32 cellular contexts compared by ENCODE assay signal in the genomic region with DNA sequence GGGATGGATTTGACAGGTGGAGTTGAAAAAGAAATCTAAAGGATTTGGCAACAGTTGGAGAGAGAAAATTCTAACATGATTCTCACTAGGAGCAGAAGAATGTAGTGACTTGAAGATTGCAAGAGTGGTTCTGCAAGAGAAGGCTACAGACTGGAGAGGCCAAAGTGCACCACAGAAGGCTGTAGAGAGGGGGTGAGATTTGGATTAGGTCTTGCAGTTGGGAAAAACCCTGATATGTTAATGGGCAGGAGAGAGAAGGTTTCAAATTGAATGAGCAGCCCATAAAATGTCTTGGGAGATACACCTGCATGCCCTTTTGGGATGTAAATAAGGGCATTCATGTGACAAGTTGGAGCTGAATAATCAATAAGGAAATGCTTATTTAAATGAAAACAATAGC. TPM values are rescaled to one million over a fixed set of nuclear protein-coding genes. Genes with fewer than 3 reads are reported as not detected.
DNase-seq lines count a peak whose midpoint lies in the region; ATAC-seq and TF ChIP-seq lines count a peak whose summit lies in the region.
"Had no signal": no experiment of that assay in that cellular context is flagged by ENCODE, and none has a peak within 500 bp of the region (broad histone marks: within the 10 kb centered on the region; RNA-seq: fewer than 3 reads in every experiment).

No MANE protein-coding gene starts in this region.

- H3K27ac ChIP-seq in left ventricle myocardium inferior (replicated peaks): no peak overlapping the region
- H3K27ac ChIP-seq: 22Rv1, BLaER1, SJCRH30 had no signal

- intact Hi-C loops in left ventricle myocardium inferior (cut with micrococcal nuclease): no loop called here

- peaks cover 21% of the 10 kb centered on the region for H3K4me1 Mint-ChIP-seq in WTC11
- H3K4me1 Mint-ChIP-seq: CD4-positive, CD25-positive, alpha-beta regulatory T cell; T-helper 17 cell had no signal

- H3K27me3 ChIP-seq in H7 (ENCODE audit: control insufficient read depth, insufficient read depth, low read length) (no peaks in the 10 kb centered on the region), left ventricle myocardium inferior (ENCODE audit: low read depth) (no peaks in the 10 kb centered on the region)
- H3K27me3 ChIP-seq: SJCRH30 had no signal

- no peaks in the 10 kb centered on the region for H3K27me3 Mint-ChIP-seq in WTC11 (ENCODE audit: low read depth)
- H3K27me3 Mint-ChIP-seq: CD4-positive, CD25-positive, alpha-beta regulatory T cell; T-helper 17 cell had no signal

- peaks cover 4% of the 10 kb centered on the region for H3K36me3 Mint-ChIP-seq in WTC11
- H3K36me3 Mint-ChIP-seq: CD4-positive, CD25-positive, alpha-beta regulatory T cell had no signal

- peak overlapping the region; percentile 24; the same call in 1 of the 2 replicates for H3K4me3 Mint-ChIP-seq in WTC11
- H3K4me3 Mint-ChIP-seq: CD4-positive, CD25-positive, alpha-beta regulatory T cell; T-helper 17 cell had no signal

- peak; percentile 23 for DNase-seq in GM10248 (ENCODE audit: extremely low spot score)
- peak; percentile 36 for DNase-seq in H7
- no peak for DNase-seq in WTC11 (ENCODE audit: low spot score)
- no peak for DNase-seq in left ventricle myocardium inferior
- DNase-seq in AG08395 (ENCODE audit: low spot score): no peak
- DNase-seq in ecto neural progenitor cell (ENCODE audit: low spot score): no peak
- DNase-seq in HPDE6-E6E7 (ENCODE audit: extremely low spot score): no peak
- DNase-seq: ACHN; CD4-positive, CD25-positive, alpha-beta regulatory T cell; COR-L47; DMS53; KBM-7; MV-4-11; NCI-H1105 treated with DMSO at 0.1 percent for 48 hours; NCI-H146; NCI-H1930; NCI-H2107; NCI-H446; NCI-H524 treated with DMSO at 0.1 percent for 48 hours; NCI-H774; PC-3; SJCRH30; T-helper 17 cell had no signal

- TF ChIP-seq CTCF in GM10248 (IDR thresholded peaks at IDR 0.05; ENCODE audit: control extremely low read depth, extremely low read depth, low read depth, missing control alignments): no peak
- TF ChIP-seq CTCF in WTC11 (IDR thresholded peaks at IDR 0.05): no peak
- TF ChIP-seq CTCF in left ventricle myocardium inferior (IDR thresholded peaks at IDR 0.05; ENCODE audit: borderline replicate concordance): no peak

- H3K4me3 ChIP-seq in H7 (ENCODE audit: insufficient read depth, low read depth, low read length): no peak overlapping the region
- no peak overlapping the region for H3K4me3 ChIP-seq in left ventricle myocardium inferior
- H3K4me3 ChIP-seq: BLaER1, SJCRH30 had no signal

- peaks cover 33% of the 10 kb centered on the region for H3K4me1 ChIP-seq in left ventricle myocardium inferior
- H3K4me1 ChIP-seq: BLaER1, SJCRH30 had no signal

- POLR2A ChIA-PET in GM10248 (lab: Yijun Ruan, JAX): no interaction called here
- POLR2A ChIA-PET in WTC11 (lab: Charles Lee): no interaction called here

- CTCF ChIA-PET in GM10248 (lab: Yijun Ruan, JAX): no interaction called here
- CTCF ChIA-PET in WTC11 (lab: Charles Lee): no interaction called here

- no peaks in the 10 kb centered on the region; the same call in 1 of the 2 replicates for H3K36me3 ChIP-seq in H7 (replicated peaks; ENCODE audit: control insufficient read depth, insufficient read depth, low read length)
- no peaks in the 10 kb centered on the region for H3K36me3 ChIP-seq in left ventricle myocardium inferior
- H3K36me3 ChIP-seq: BLaER1, SJCRH30 had no signal

- no peaks in the 10 kb centered on the region for H3K9me3 ChIP-seq in left ventricle myocardium inferior (replicated peaks)
- H3K9me3 ChIP-seq: BLaER1, SJCRH30 had no signal

- H3K9me3 Mint-ChIP-seq in WTC11: peaks cover 8% of the 10 kb centered on the region
- H3K9me3 Mint-ChIP-seq: CD4-positive, CD25-positive, alpha-beta regulatory T cell had no signal

- H3K27ac Mint-ChIP-seq in WTC11: peak overlapping the region; percentile 96
- H3K27ac Mint-ChIP-seq: CD4-positive, CD25-positive, alpha-beta regulatory T cell; T-helper 17 cell had no signal

- peak; percentile 46 for ATAC-seq in GM18858 (IDR thresholded peaks at IDR 0.05; ENCODE audit: unreplicated experiment)
- no peak for ATAC-seq in WTC11
- ATAC-seq: PC-3, Right ventricle myocardium inferior, SK-N-SH treated with all-trans-retinoic acid at 6 μM for 48 hours, T-helper 17 cell had no signal

TF ChIP-seq in WTC11, 78 proteins besides CTCF, POLR2A, EP300 and RAD21 (continues in another document):
- TF ChIP-seq SP1 (CRISPR knock-in tag; conservative IDR thresholded peaks at IDR 0.05) (no peak), NR1H2 (CRISPR knock-in tag; IDR thresholded peaks at IDR 0.05) (no peak), ZNF263 (CRISPR knock-in tag; IDR thresholded peaks at IDR 0.05; ENCODE audit: low read depth) (no peak), FOXK1 (CRISPR knock-in tag; IDR thresholded peaks at IDR 0.05) (no peak), JUN (CRISPR knock-in tag; IDR thresholded peaks at IDR 0.05) (no peak), IRF2 (CRISPR knock-in tag; IDR thresholded peaks at IDR 0.05; ENCODE audit: borderline replicate concordance, low read depth) (no peak), NFE2L1 (CRISPR knock-in tag; IDR thresholded peaks at IDR 0.05) (no peak), FOXP1 (CRISPR knock-in tag; IDR thresholded peaks at IDR 0.05; ENCODE audit: borderline replicate concordance) (no peak), ELF4 (CRISPR knock-in tag; IDR thresholded peaks at IDR 0.05; ENCODE audit: low read depth) (no peak), CREM (CRISPR knock-in tag; IDR thresholded peaks at IDR 0.05) (no peak)
- TF ChIP-seq, protein P1, sequence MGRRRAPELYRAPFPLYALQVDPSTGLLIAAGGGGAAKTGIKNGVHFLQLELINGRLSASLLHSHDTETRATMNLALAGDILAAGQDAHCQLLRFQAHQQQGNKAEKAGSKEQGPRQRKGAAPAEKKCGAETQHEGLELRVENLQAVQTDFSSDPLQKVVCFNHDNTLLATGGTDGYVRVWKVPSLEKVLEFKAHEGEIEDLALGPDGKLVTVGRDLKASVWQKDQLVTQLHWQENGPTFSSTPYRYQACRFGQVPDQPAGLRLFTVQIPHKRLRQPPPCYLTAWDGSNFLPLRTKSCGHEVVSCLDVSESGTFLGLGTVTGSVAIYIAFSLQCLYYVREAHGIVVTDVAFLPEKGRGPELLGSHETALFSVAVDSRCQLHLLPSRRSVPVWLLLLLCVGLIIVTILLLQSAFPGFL (CRISPR knock-in tag; IDR thresholded peaks at IDR 0.05; ENCODE audit: borderline replicate concordance): no peak
- TF ChIP-seq, protein P2, sequence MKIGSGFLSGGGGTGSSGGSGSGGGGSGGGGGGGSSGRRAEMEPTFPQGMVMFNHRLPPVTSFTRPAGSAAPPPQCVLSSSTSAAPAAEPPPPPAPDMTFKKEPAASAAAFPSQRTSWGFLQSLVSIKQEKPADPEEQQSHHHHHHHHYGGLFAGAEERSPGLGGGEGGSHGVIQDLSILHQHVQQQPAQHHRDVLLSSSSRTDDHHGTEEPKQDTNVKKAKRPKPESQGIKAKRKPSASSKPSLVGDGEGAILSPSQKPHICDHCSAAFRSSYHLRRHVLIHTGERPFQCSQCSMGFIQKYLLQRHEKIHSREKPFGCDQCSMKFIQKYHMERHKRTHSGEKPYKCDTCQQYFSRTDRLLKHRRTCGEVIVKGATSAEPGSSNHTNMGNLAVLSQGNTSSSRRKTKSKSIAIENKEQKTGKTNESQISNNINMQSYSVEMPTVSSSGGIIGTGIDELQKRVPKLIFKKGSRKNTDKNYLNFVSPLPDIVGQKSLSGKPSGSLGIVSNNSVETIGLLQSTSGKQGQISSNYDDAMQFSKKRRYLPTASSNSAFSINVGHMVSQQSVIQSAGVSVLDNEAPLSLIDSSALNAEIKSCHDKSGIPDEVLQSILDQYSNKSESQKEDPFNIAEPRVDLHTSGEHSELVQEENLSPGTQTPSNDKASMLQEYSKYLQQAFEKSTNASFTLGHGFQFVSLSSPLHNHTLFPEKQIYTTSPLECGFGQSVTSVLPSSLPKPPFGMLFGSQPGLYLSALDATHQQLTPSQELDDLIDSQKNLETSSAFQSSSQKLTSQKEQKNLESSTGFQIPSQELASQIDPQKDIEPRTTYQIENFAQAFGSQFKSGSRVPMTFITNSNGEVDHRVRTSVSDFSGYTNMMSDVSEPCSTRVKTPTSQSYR (CRISPR knock-in tag; IDR thresholded peaks at IDR 0.05): no peak
- TF ChIP-seq, protein P3, sequence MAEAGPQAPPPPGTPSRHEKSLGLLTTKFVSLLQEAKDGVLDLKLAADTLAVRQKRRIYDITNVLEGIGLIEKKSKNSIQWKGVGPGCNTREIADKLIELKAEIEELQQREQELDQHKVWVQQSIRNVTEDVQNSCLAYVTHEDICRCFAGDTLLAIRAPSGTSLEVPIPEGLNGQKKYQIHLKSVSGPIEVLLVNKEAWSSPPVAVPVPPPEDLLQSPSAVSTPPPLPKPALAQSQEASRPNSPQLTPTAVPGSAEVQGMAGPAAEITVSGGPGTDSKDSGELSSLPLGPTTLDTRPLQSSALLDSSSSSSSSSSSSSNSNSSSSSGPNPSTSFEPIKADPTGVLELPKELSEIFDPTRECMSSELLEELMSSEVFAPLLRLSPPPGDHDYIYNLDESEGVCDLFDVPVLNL (CRISPR knock-in tag; IDR thresholded peaks at IDR 0.05; ENCODE audit: borderline replicate concordance, low read depth): no peak
- TF ChIP-seq, protein P4, sequence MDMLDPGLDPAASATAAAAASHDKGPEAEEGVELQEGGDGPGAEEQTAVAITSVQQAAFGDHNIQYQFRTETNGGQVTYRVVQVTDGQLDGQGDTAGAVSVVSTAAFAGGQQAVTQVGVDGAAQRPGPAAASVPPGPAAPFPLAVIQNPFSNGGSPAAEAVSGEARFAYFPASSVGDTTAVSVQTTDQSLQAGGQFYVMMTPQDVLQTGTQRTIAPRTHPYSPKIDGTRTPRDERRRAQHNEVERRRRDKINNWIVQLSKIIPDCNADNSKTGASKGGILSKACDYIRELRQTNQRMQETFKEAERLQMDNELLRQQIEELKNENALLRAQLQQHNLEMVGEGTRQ (CRISPR knock-in tag; IDR thresholded peaks at IDR 0.05): no peak

RNA-seq across cellular contexts. Expression of a gene that starts 14.7 kb away (rescaled TPM):
- 0.26 and 0.80 TPM in 2 replicates for total RNA-seq in H7 (2014; rRNA removed; shearing (Covaris generic))
- total RNA-seq in WTC11 (2021) (0.16 TPM in 1 of 3 replicates, not detected in the others), left ventricle myocardium inferior (8.3 TPM)
- total RNA-seq: CD4-positive, CD25-positive, alpha-beta regulatory T cell; G401; H1; LHCN-M2; MCF 10A; PC-3; T-helper 17 cell had no signal

Comparison
In these comparisons a context has a peak if more than half of its experiments do, and no peak if none do; other contexts are left out.
1. DNase-seq: peak in GM10248 (single experiment) and H7 (single experiment); none in WTC11 (single experiment), left ventricle myocardium inferior (single experiment), AG08395 (single experiment), ecto neural progenitor cell (single experiment) and HPDE6-E6E7 (single experiment).